Comparison of ENCODE assay signal across 11 cellular contexts in genomic region chr15:77160562-77161481, GRCh38.
DNase-seq lines count a peak whose midpoint lies in the region; ATAC-seq, FAIRE-seq and TF ChIP-seq lines count a peak whose summit lies in the region.
"Had no signal": no experiment of that assay in that cellular context is flagged by ENCODE, and none has a peak within 500 bp of the region (broad histone marks: within the 10 kb centered on the region; RNA-seq: fewer than 3 reads in every experiment).

No MANE protein-coding gene starts in this region.

- H3K9me3 Mint-ChIP-seq in T-cell, result no peaks in the 10 kb centered on the region

- H3K4me1 Mint-ChIP-seq in T-cell, result peaks cover 34 to 52% (median 38%) of the 10 kb centered on the region in 3 donors

- peak overlapping the region in 2 of 3 donors; percentile 17 to 54 for H3K4me3 Mint-ChIP-seq in T-cell

- H3K4me3 ChIP-seq in heart right ventricle, result no peak overlapping the region
- peak overlapping the region in 1 of 2 donors; percentile 22 for H3K4me3 ChIP-seq in kidney (ENCODE audit: low read length in 2 of 2)
- H3K4me3 ChIP-seq: tibial nerve had no signal

- CTCF ChIA-PET in T-cell (lab: Charles Lee), result interaction anchor here in 1 of 2 donors (0.6 to 1.1 kb wide), 5 partner anchors 11 to 289 kb away, joined by 3 to 4 read pairs (median 3); no protein-coding TSS in a partner anchor

- H3K4me1 ChIP-seq in heart right ventricle (peaks cover 4 to 51% (median 33%) of the 10 kb centered on the region in 9 donors), kidney (ENCODE audit: control insufficient read depth in 1 of 2, insufficient read depth in 1 of 2, low read depth in 1 of 2, low read length in 2 of 2) (peaks cover 9 to 15% of the 10 kb centered on the region in 2 donors)

- H3K27me3 Mint-ChIP-seq in T-cell, result no peaks in the 10 kb centered on the region

- peaks cover 5% of the 10 kb centered on the region for H3K36me3 Mint-ChIP-seq in T-cell

- H3K9ac ChIP-seq in kidney (ENCODE audit: low read length in 2 of 2), result no peak overlapping the region

- intact Hi-C loops in heart right ventricle (cut with DNase I) (no loop called here), cardiac septum (cut with DNase I) (no loop called here), kidney (cut with DNase I) (no loop called here)

- DNase-seq in heart right ventricle, result no peak
- no peak for DNase-seq in cardiac septum (ENCODE audit: low spot score)
- peak in 4 of 34 experiments; percentile 5 to 15 (median 8) for DNase-seq in T-cell
- DNase-seq in kidney, result no peak
- DNase-seq in ureter (ENCODE audit: low spot score), result peak; percentile 58
- DNase-seq in midbrain (lab: John Stamatoyannopoulos, UW), result no peak
- DNase-seq in NCI-H1694 treated with DMSO at 0.1 percent for 48 hours (lab: John Stamatoyannopoulos, UW), result no peak
- no peak for DNase-seq in NAMALWA (ENCODE audit: low spot score)
- DNase-seq: NCI-H446 treated with DMSO at 0.1 percent for 48 hours, WERI-Rb-1 had no signal

- POLR2A ChIA-PET in T-cell (lab: Charles Lee), result interaction anchor here in 1 of 2 donors (0.7 kb wide), 1 partner anchor 49 kb away, joined by 3 read pairs; no protein-coding TSS in a partner anchor

- 53 to 61% methylated on average over 7 of the region's 7 CpGs for WGBS in heart right ventricle, 2 donors

- FAIRE-seq in kidney (lab: Jason Lieb, UNC), result peak; percentile 67

- H3K36me3 ChIP-seq in heart right ventricle (peaks cover 0 to 34% (median 16%) of the 10 kb centered on the region in 9 donors), kidney (ENCODE audit: control insufficient read depth in 1 of 2, insufficient read depth in 2 of 2, low read length in 2 of 2) (peaks cover 0 to 8% of the 10 kb centered on the region in 2 donors)

- no peaks in the 10 kb centered on the region for H3K27me3 ChIP-seq in heart right ventricle
- H3K27me3 ChIP-seq: tibial nerve had no signal

- no peaks in the 10 kb centered on the region for H3K9me3 ChIP-seq in heart right ventricle
- no peaks in the 10 kb centered on the region for H3K9me3 ChIP-seq in kidney (ENCODE audit: control insufficient read depth in 1 of 2, low read length in 2 of 2)
- H3K9me3 ChIP-seq: tibial nerve had no signal

- H3K27ac ChIP-seq in heart right ventricle (peak overlapping the region in 6 of 10 donors; percentile 15 to 57 (median 34)), kidney (ENCODE audit: low read depth in 2 of 2, low read length in 2 of 2) (peak overlapping the region; percentile 14 to 56)
- H3K27ac ChIP-seq: WERI-Rb-1 had no signal

- TF ChIP-seq CTCF in heart right ventricle (IDR thresholded peaks at IDR 0.05) (no peak), kidney (IDR thresholded peaks at IDR 0.05; ENCODE audit: borderline replicate concordance, extremely low read depth, insufficient read depth) (no peak)

- ATAC-seq in heart right ventricle, result peak in 4 of 8 donors; percentile 34 to 58 (median 49)
- ATAC-seq in T-cell (replicated peaks in 1 of 4), result peak; percentile 73 to 83 (median 75)

- peak overlapping the region; percentile 85 to 88 for H3K27ac Mint-ChIP-seq in T-cell
